In the genomic region with DNA sequence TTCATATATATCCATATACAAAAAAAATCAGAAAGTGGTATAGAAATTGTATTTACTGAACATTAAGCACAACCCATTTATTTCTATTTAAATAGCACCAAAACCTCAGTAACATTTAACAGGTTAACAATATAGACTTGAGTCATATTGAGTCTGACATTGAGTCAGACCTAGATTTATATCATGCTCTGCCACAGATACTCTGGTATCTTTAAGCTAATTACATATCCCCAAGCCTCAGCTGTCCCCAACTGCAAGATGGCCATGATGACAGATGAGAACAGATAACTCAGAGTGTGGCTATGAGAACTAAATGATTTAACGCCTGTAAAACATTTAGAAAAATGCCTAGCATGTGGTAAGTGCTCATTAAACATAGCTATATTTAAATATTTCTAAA, we compare ENCODE assay signal across 13 cellular contexts. TPM values are rescaled to one million over a fixed set of nuclear protein-coding genes. Genes with fewer than 3 reads are reported as not detected.
DNase-seq lines count a peak whose midpoint lies in the region; ATAC-seq and TF ChIP-seq lines count a peak whose summit lies in the region.
"Had no signal": no experiment of that assay in that cellular context is flagged by ENCODE, and none has a peak within 500 bp of the region (broad histone marks: within the 10 kb centered on the region; RNA-seq: fewer than 3 reads in every experiment).

No MANE protein-coding gene starts in this region.

- no peaks in the 10 kb centered on the region for H3K9me3 ChIP-seq in right lobe of liver
- no peaks in the 10 kb centered on the region for H3K9me3 ChIP-seq in mammary epithelial cell (replicated peaks; ENCODE audit: insufficient read depth, low read length)

- H3K79me2 ChIP-seq in mammary epithelial cell (ENCODE audit: insufficient read depth, low read length) = no peaks in the 10 kb centered on the region

- BruUV-seq in mammary epithelial cell (replicated peaks; lab: Mats Ljungman, UMichigan) = no TSS peak

- dilution Hi-C loops in mammary epithelial cell (cut with HindIII; ENCODE audit: low sequenced_read_pairs) = no loop called here

- no peak overlapping the region for H3K4me3 ChIP-seq in right lobe of liver
- H3K4me3 ChIP-seq in mammary epithelial cell (replicated peaks in 1 of 3; ENCODE audit: insufficient read depth in 1 of 3, low read depth in 2 of 3, low read length in 3 of 3) = no peak overlapping the region
- H3K4me3 ChIP-seq: heart right ventricle had no signal

- H3K36me3 ChIP-seq in right lobe of liver (no peaks in the 10 kb centered on the region), mammary epithelial cell (ENCODE audit: insufficient read depth, low read length) (no peaks in the 10 kb centered on the region)
- H3K36me3 ChIP-seq: heart right ventricle had no signal

- H4K20me1 ChIP-seq in mammary epithelial cell (ENCODE audit: insufficient read depth, low read length) = no peaks in the 10 kb centered on the region

- no peak for TF ChIP-seq POLR2A in right lobe of liver (IDR thresholded peaks at IDR 0.05)

- H3K4me2 ChIP-seq in mammary epithelial cell (ENCODE audit: insufficient read depth, low read depth, low read length) = no peak overlapping the region

- H3K9ac ChIP-seq in mammary epithelial cell (ENCODE audit: insufficient read depth, low read length) = no peak overlapping the region

- CTCF ChIA-PET in mammary epithelial cell (lab: Charles Lee; ENCODE audit: low non-redundant PET) = interaction anchor here (1.1 kb wide), 1 partner anchor 39 kb away, joined by 4 read pairs; no protein-coding TSS in a partner anchor

- H3K27ac Mint-ChIP-seq in central memory CD8-positive, alpha-beta T cell (ENCODE audit: low read depth) = peak overlapping the region; percentile 81
- H3K27ac Mint-ChIP-seq: activated B cell treated with CpG ODN at 0.5 μM for 24 hours had no signal

- H3K36me3 Mint-ChIP-seq in central memory CD8-positive, alpha-beta T cell (ENCODE audit: insufficient read depth) = peaks cover 3% of the 10 kb centered on the region

- H3K9me3 Mint-ChIP-seq in central memory CD8-positive, alpha-beta T cell = no peaks in the 10 kb centered on the region
- H3K9me3 Mint-ChIP-seq: activated B cell treated with CpG ODN at 0.5 μM for 24 hours had no signal

- in situ Hi-C loops in mammary epithelial cell (cut with MboI; ENCODE audit: low sequenced_read_pairs in 2 of 2) = no loop called here

- DNase-seq in SHP77 treated with DMSO at 0.1 percent for 48 hours (lab: John Stamatoyannopoulos, UW) (peak; percentile 13), SHP77 (lab: John Stamatoyannopoulos, UW) (no peak), globus pallidus (ENCODE audit: low spot score) (no peak), right lobe of liver (no peak), mammary epithelial cell (no peak)
- DNase-seq in central memory CD8-positive, alpha-beta T cell (ENCODE audit: low spot score in 2 of 2) = no peak
- DNase-seq: activated B cell treated with CpG ODN at 0.5 μM for 24 hours, heart right ventricle had no signal

- intact Hi-C loops in right lobe of liver (cut with DNase I) (no loop called here), mammary epithelial cell (cut with micrococcal nuclease) (no loop called here)

- no peak overlapping the region for H2AFZ ChIP-seq in mammary epithelial cell (ENCODE audit: low read depth, low read length)

- H3K27ac ChIP-seq in right lobe of liver (no peak overlapping the region), mammary epithelial cell (ENCODE audit: insufficient read depth, low read depth, low read length) (no peak overlapping the region)

- H3K4me1 ChIP-seq in right lobe of liver = no peaks in the 10 kb centered on the region
- peaks cover 9% of the 10 kb centered on the region for H3K4me1 ChIP-seq in mammary epithelial cell (ENCODE audit: insufficient read depth, low read length)
- H3K4me1 ChIP-seq: heart right ventricle had no signal

- no peak overlapping the region for H3K4me3 Mint-ChIP-seq in central memory CD8-positive, alpha-beta T cell
- H3K4me3 Mint-ChIP-seq: activated B cell treated with CpG ODN at 0.5 μM for 24 hours had no signal

- TF ChIP-seq CTCF in right lobe of liver (IDR thresholded peaks at IDR 0.05) = no peak
- no peak for TF ChIP-seq CTCF in mammary epithelial cell (conservative IDR thresholded peaks at IDR 0.05 in 1 of 2, IDR thresholded peaks at IDR 0.05 in 1 of 2; ENCODE audit: extremely low read depth in 1 of 2, insufficient read depth in 1 of 2, low read depth in 1 of 2, low read length in 2 of 2)

- 23% methylated on average over 1 of the region's 1 CpG for WGBS in right lobe of liver (ENCODE audit: insufficient coverage, low coverage, low lambda C conversion rate, missing lambda C conversion rate)
- WGBS in mammary epithelial cell (ENCODE audit: low coverage, missing lambda C conversion rate) = 60% methylated on average over 1 of the region's 1 CpG

- ATAC-seq in GM21367 (IDR thresholded peaks at IDR 0.05; ENCODE audit: unreplicated experiment) = peak; percentile 31
- ATAC-seq in HG03159 (IDR thresholded peaks at IDR 0.05; ENCODE audit: unreplicated experiment) = peak; percentile 79
- ATAC-seq in central memory CD8-positive, alpha-beta T cell (replicated peaks; ENCODE audit: extremely low read depth, poor library complexity, severe bottlenecking) = peak; percentile 58
- no peak for ATAC-seq in right lobe of liver
- ATAC-seq: heart right ventricle had no signal

- H3K4me1 Mint-ChIP-seq in central memory CD8-positive, alpha-beta T cell = peaks cover 43% of the 10 kb centered on the region
- H3K4me1 Mint-ChIP-seq: activated B cell treated with CpG ODN at 0.5 μM for 24 hours had no signal

- H3K27me3 Mint-ChIP-seq in central memory CD8-positive, alpha-beta T cell = no peaks in the 10 kb centered on the region
- H3K27me3 Mint-ChIP-seq: activated B cell treated with CpG ODN at 0.5 μM for 24 hours had no signal

- H3K27me3 ChIP-seq in right lobe of liver = no peaks in the 10 kb centered on the region
- H3K27me3 ChIP-seq in mammary epithelial cell (ENCODE audit: insufficient read depth, low read length) = no peaks in the 10 kb centered on the region

RNA-seq across cellular contexts. Expression of a gene that starts 40.3 kb away (rescaled TPM):
- total RNA-seq in right lobe of liver = under 1 TPM in 1 of 6 experiments, not detected in 5; 0.18 TPM
- total RNA-seq in mammary epithelial cell = not detected
- not detected for polyA plus RNA-seq in mammary epithelial cell
- polyA minus RNA-seq in mammary epithelial cell = not detected
- total RNA-seq: A673, activated B cell treated with CpG ODN at 0.5 μM for 24 hours, cerebellum, NCI-H460 had no signal
- polyA plus RNA-seq: heart right ventricle had no signal

Comparison
In these comparisons a context has a peak if more than half of its experiments do, and no peak if none do; other contexts are left out.
1. ATAC-seq: peak in GM21367 (single experiment), HG03159 (single experiment) and central memory CD8-positive, alpha-beta T cell (single experiment); none in right lobe of liver (0 of 4).